Comparison of ENCODE assay signal across 10 cellular contexts in genomic region chr1:34928066-34928864, GRCh38. TPM values are rescaled to one million over a fixed set of nuclear protein-coding genes. Genes with fewer than 3 reads are reported as not detected.
A peak's percentile ranks its signal among the peaks of the same experiment; 100 is the strongest.
DNase-seq lines count a peak whose midpoint lies in the region; ATAC-seq and TF ChIP-seq lines count a peak whose summit lies in the region.
"Had no signal": no experiment of that assay in that cellular context is flagged by ENCODE, and none has a peak within 500 bp of the region (broad histone marks: within the 10 kb centered on the region; RNA-seq: fewer than 3 reads in every experiment).

No MANE protein-coding gene starts in this region.

- H3K23ac ChIP-seq in mesenchymal stem cell (ENCODE audit: low read length in 2 of 2): no peak overlapping the region

- ATAC-seq in GM21526 (IDR thresholded peaks at IDR 0.05; ENCODE audit: low FRiP score, unreplicated experiment) (no peak), GM18868 (IDR thresholded peaks at IDR 0.05; ENCODE audit: unreplicated experiment) (no peak), GM18861 (IDR thresholded peaks at IDR 0.05; ENCODE audit: unreplicated experiment) (no peak), HG03196 (IDR thresholded peaks at IDR 0.05; ENCODE audit: unreplicated experiment) (no peak)

- in situ Hi-C loops in G401 (cut with HindIII; ENCODE audit: low sequenced_read_pairs): no loop called here

- no peaks in the 10 kb centered on the region for H3K79me1 ChIP-seq in mesenchymal stem cell (replicated peaks; ENCODE audit: low read length, poor library complexity, severe bottlenecking)

- TF ChIP-seq CTCF in BE2C (IDR thresholded peaks at IDR 0.05; ENCODE audit: low read depth, low read length): no peak

- 52% methylated on average over 15 of the region's 18 CpGs for WGBS in mesenchymal stem cell

- H3K4me3 ChIP-seq in BE2C (ENCODE audit: low read depth, low read length): peak overlapping the region; percentile 69
- H3K4me3 ChIP-seq in mesenchymal stem cell (ENCODE audit: insufficient read depth in 1 of 2, low read depth in 1 of 2, low read length in 2 of 2): peak overlapping the region in 1 of 2 experiments; percentile 36

- H3K36me3 Mint-ChIP-seq in activated T-helper 2 cell treated with anti-CD3 and anti-CD28 coated beads, Interferon-gamma antibody, Interleukin-2, Interleukin-4, amounts not matched to agents 10 μg/mL and 5 μg/mL and 100 μg/mL, durations not matched to agents 14 hours and 24 hours and 36 hours (ENCODE audit: low read depth): peaks cover 5% of the 10 kb centered on the region

- intact Hi-C loops in activated T-helper 2 cell treated with anti-CD3 and anti-CD28 coated beads, Interferon-gamma antibody, Interleukin-2, Interleukin-4, amounts not matched to agents 10 μg/mL and 5 μg/mL and 100 μg/mL, durations not matched to agents 14 hours and 24 hours and 36 hours (cut with micrococcal nuclease): no loop called here

- H2BK120ac ChIP-seq in mesenchymal stem cell (ENCODE audit: low read depth, low read length): no peak overlapping the region

- no peaks in the 10 kb centered on the region for H3K4me1 ChIP-seq in BE2C
- H3K4me1 ChIP-seq in mesenchymal stem cell (ENCODE audit: control insufficient read depth, insufficient read depth, low read depth, low read length): peaks cover 14% of the 10 kb centered on the region

- H3K18ac ChIP-seq in mesenchymal stem cell (ENCODE audit: low read depth in 1 of 2, low read length in 2 of 2): no peak overlapping the region

- peaks cover 4% of the 10 kb centered on the region; the same call in 1 of the 2 replicates for H3K27me3 ChIP-seq in BE2C
- H3K27me3 ChIP-seq in mesenchymal stem cell (ENCODE audit: control insufficient read depth in 1 of 2, insufficient read depth in 1 of 2, low read length in 2 of 2): peaks cover 83% of the 10 kb centered on the region in 2 experiments

- H3K27ac Mint-ChIP-seq in activated T-helper 2 cell treated with anti-CD3 and anti-CD28 coated beads, Interferon-gamma antibody, Interleukin-2, Interleukin-4, amounts not matched to agents 10 μg/mL and 5 μg/mL and 100 μg/mL, durations not matched to agents 14 hours and 24 hours and 36 hours: no peak overlapping the region

- no peak overlapping the region for H2AK5ac ChIP-seq in mesenchymal stem cell (ENCODE audit: low read length, severe bottlenecking)

- H3K4me1 Mint-ChIP-seq in activated T-helper 2 cell treated with anti-CD3 and anti-CD28 coated beads, Interferon-gamma antibody, Interleukin-2, Interleukin-4, amounts not matched to agents 10 μg/mL and 5 μg/mL and 100 μg/mL, durations not matched to agents 14 hours and 24 hours and 36 hours (ENCODE audit: low read depth): peaks cover 6% of the 10 kb centered on the region

- H3K4me2 ChIP-seq in mesenchymal stem cell (ENCODE audit: low read length, poor library complexity, severe bottlenecking): no peak overlapping the region

- no peak overlapping the region for H2BK5ac ChIP-seq in mesenchymal stem cell (ENCODE audit: low read depth, low read length, poor library complexity, severe bottlenecking)

- no peak overlapping the region for H2BK15ac ChIP-seq in mesenchymal stem cell (ENCODE audit: low read depth, poor library complexity, severe bottlenecking)

- H3K14ac ChIP-seq in mesenchymal stem cell (ENCODE audit: low read length in 2 of 2): peak overlapping the region in 1 of 2 experiments; percentile 88

- peak overlapping the region; percentile 74 for H3K4me3 Mint-ChIP-seq in activated T-helper 2 cell treated with anti-CD3 and anti-CD28 coated beads, Interferon-gamma antibody, Interleukin-2, Interleukin-4, amounts not matched to agents 10 μg/mL and 5 μg/mL and 100 μg/mL, durations not matched to agents 14 hours and 24 hours and 36 hours (ENCODE audit: low read depth)

- H4K91ac ChIP-seq in mesenchymal stem cell (ENCODE audit: low read length): no peak overlapping the region

- peaks cover 72% of the 10 kb centered on the region for H3K27me3 Mint-ChIP-seq in activated T-helper 2 cell treated with anti-CD3 and anti-CD28 coated beads, Interferon-gamma antibody, Interleukin-2, Interleukin-4, amounts not matched to agents 10 μg/mL and 5 μg/mL and 100 μg/mL, durations not matched to agents 14 hours and 24 hours and 36 hours (ENCODE audit: low read depth)

- H3K36me3 ChIP-seq in BE2C (no peaks in the 10 kb centered on the region), mesenchymal stem cell (ENCODE audit: control insufficient read depth in 1 of 2, insufficient read depth in 2 of 2, low read depth in 1 of 2, low read length in 2 of 2) (peaks cover 0 to 2% of the 10 kb centered on the region in 2 experiments)

- no peak overlapping the region for H2BK12ac ChIP-seq in mesenchymal stem cell (ENCODE audit: low read length in 2 of 2)

- no peak overlapping the region for H4K8ac ChIP-seq in mesenchymal stem cell (ENCODE audit: low read length)

- H3K4ac ChIP-seq in mesenchymal stem cell (ENCODE audit: low read depth in 1 of 2, low read length in 2 of 2): no peak overlapping the region

- no peak overlapping the region for H3K27ac ChIP-seq in mesenchymal stem cell (ENCODE audit: low read length, poor library complexity, severe bottlenecking)

- no peak for DNase-seq in BE2C
- DNase-seq in G401 (ENCODE audit: low spot score): peak; percentile 83
- DNase-seq in activated T-helper 2 cell treated with anti-CD3 and anti-CD28 coated beads, Interferon-gamma antibody, Interleukin-2, Interleukin-4, amounts not matched to agents 10 μg/mL and 5 μg/mL and 100 μg/mL, durations not matched to agents 14 hours and 24 hours and 36 hours (ENCODE audit: low spot score): no peak
- no peak for DNase-seq in mesenchymal stem cell
- DNase-seq: NCI-H2029, T1000 had no signal

- no peaks in the 10 kb centered on the region for H3K9me3 Mint-ChIP-seq in activated T-helper 2 cell treated with anti-CD3 and anti-CD28 coated beads, Interferon-gamma antibody, Interleukin-2, Interleukin-4, amounts not matched to agents 10 μg/mL and 5 μg/mL and 100 μg/mL, durations not matched to agents 14 hours and 24 hours and 36 hours

- no peaks in the 10 kb centered on the region for H3K9me3 ChIP-seq in BE2C
- H3K9me3 ChIP-seq in mesenchymal stem cell (ENCODE audit: control insufficient read depth, low read length): no peaks in the 10 kb centered on the region

- peak overlapping the region; percentile 60 for H2AFZ ChIP-seq in mesenchymal stem cell (ENCODE audit: low read depth, low read length)

- no peak overlapping the region for H3K9ac ChIP-seq in mesenchymal stem cell (ENCODE audit: low read length)

RNA-seq across cellular contexts. Expression of gene DLGAP3, which starts 1.2 kb away (rescaled TPM):
- polyA plus RNA-seq in BE2C (2012; ENCODE audit: insufficient read depth, insufficient read length, low read depth): 3.1 TPM
- 3.1 and 4.5 TPM in 2 replicates for total RNA-seq in G401 (2014; rRNA removed; shearing (Covaris generic))
- total RNA-seq in activated T-helper 2 cell treated with anti-CD3 and anti-CD28 coated beads, Interferon-gamma antibody, Interleukin-2, Interleukin-4, amounts not matched to agents 10 μg/mL and 5 μg/mL and 100 μg/mL, durations not matched to agents 14 hours and 24 hours and 36 hours: 0.32 and 0.48 TPM in 2 replicates
- 0.03 TPM for polyA plus RNA-seq in mesenchymal stem cell (2013, experiment 1 of 2)
- polyA plus RNA-seq in mesenchymal stem cell (2013, experiment 2 of 2): 0.04 TPM

RNA-seq across cellular contexts. Expression of gene TMEM35B, which starts 56.9 kb away (rescaled TPM):
- 2.6 TPM for polyA plus RNA-seq in BE2C (2012; ENCODE audit: insufficient read depth, insufficient read length, low read depth)
- total RNA-seq in G401 (2014; rRNA removed; shearing (Covaris generic)): 49.2 and 73.3 TPM in 2 replicates
- 15.0 and 19.3 TPM in 2 replicates for total RNA-seq in activated T-helper 2 cell treated with anti-CD3 and anti-CD28 coated beads, Interferon-gamma antibody, Interleukin-2, Interleukin-4, amounts not matched to agents 10 μg/mL and 5 μg/mL and 100 μg/mL, durations not matched to agents 14 hours and 24 hours and 36 hours
- 31.1 TPM for polyA plus RNA-seq in mesenchymal stem cell (2013, experiment 1 of 2)
- polyA plus RNA-seq in mesenchymal stem cell (2013, experiment 2 of 2): 35.9 TPM
